7 cellular contexts compared by ENCODE assay signal in the genomic region with DNA sequence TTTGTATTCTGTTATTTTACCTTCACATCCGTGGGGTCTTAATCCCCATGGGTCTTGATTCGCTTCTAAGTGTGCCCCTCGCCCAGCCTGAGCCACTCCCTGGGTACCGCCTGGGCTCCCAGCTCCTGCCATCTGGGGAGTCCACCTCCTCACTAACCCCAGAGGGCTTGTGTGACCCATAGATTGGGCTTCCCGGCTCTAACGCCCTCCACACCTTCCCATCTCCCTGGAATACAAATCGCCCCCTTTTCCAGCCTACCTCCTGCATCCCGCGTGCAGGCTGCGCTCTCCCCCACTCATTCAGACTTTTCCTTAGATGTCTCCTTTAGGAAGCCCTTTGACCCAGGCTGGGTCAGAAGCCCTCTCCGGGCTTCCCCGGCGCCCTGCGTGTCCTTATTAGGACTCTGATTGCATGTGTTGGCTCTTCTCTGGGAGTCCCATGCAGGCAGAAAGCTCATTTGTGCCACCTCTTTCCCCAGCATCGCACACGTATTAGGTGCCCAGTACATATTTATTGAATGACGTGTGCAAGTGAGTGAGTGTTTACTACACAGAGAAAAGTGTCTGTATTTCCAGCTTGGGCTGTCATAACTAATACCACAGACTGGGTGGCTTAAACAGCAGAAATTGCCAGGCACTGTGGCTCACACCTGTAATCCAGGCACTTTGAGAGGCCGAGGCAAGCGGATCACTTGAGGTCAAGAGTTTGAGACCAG. TPM values are rescaled to one million over a fixed set of nuclear protein-coding genes. Genes with fewer than 3 reads are reported as not detected.
DNase-seq lines count a peak whose midpoint lies in the region; ATAC-seq, FAIRE-seq and TF ChIP-seq lines count a peak whose summit lies in the region.

No MANE protein-coding gene starts in this region.

- BruUV-seq in HCT116 (replicated peaks; lab: Mats Ljungman, UMichigan) = no TSS peak

- DNase-seq in HCT116 (ENCODE audit: low read depth, low spot score) (no peak), SW480 (ENCODE audit: low spot score) (peak; percentile 76), foreskin keratinocyte (peak; percentile 75 to 88), cerebellum (ENCODE audit: low spot score) (no peak), GM12891 (ENCODE audit: insufficient read length, low spot score) (no peak)

- no peak for TF ChIP-seq CTCF in HCT116 (IDR thresholded peaks at IDR 0.05 in 2 of 3, conservative IDR thresholded peaks at IDR 0.05 in 1 of 3; ENCODE audit: borderline replicate concordance in 1 of 3, insufficient read depth in 1 of 3, low read depth in 2 of 3, low read length in 2 of 3)
- no peak for TF ChIP-seq CTCF in foreskin keratinocyte (conservative IDR thresholded peaks at IDR 0.05)

- intact Hi-C loops in HCT116 (cut with micrococcal nuclease) = loop anchor here (5.0 to 10.0 kb wide), 2 partner anchors 156 to 321 kb away; a partner anchor contains a TSS

- no peak; the same call in 1 of the 2 replicates for ATAC-seq in HCT116
- ATAC-seq in foreskin keratinocyte = peak; percentile 48
- no peak for ATAC-seq in HG03342 (IDR thresholded peaks at IDR 0.05; ENCODE audit: unreplicated experiment)

- H3K79me2 ChIP-seq in HCT116 (ENCODE audit: insufficient read depth, low read length) = peaks cover 41% of the 10 kb centered on the region

- peaks cover 0 to 2% of the 10 kb centered on the region in 2 experiments; a peak in 2 of 4 replicates for H3K36me3 ChIP-seq in HCT116 (ENCODE audit: control insufficient read depth in 1 of 2, insufficient read depth in 2 of 2, low read length in 2 of 2)
- H3K36me3 ChIP-seq in skeletal muscle tissue (ENCODE audit: control insufficient read depth in 3 of 3, insufficient read depth in 3 of 3, low read length in 3 of 3) = peaks cover 5 to 17% (median 6%) of the 10 kb centered on the region in 3 donors

- H3K9ac ChIP-seq in HCT116 (ENCODE audit: low read length) = peak overlapping the region; percentile 98
- H3K9ac ChIP-seq in skeletal muscle tissue (ENCODE audit: low read depth in 1 of 3, low read length in 3 of 3) = peak overlapping the region; percentile 91 to 96 (median 96)

- H3K4me3 ChIP-seq in HCT116 (replicated peaks in 1 of 2; ENCODE audit: low read depth in 1 of 2, low read length in 2 of 2) (peak overlapping the region; percentile 87 to 98), skeletal muscle tissue (ENCODE audit: low read length in 3 of 3) (peak overlapping the region; percentile 83 to 95 (median 92))

- no peak overlapping the region for H2AFZ ChIP-seq in HCT116 (ENCODE audit: low read depth, low read length, poor library complexity, severe bottlenecking)

- peak overlapping the region; percentile 97 for H3K4me2 ChIP-seq in HCT116 (ENCODE audit: low read length)

- no peaks in the 10 kb centered on the region for H3K9me2 ChIP-seq in HCT116 (ENCODE audit: insufficient read depth)

- H3K27me3 ChIP-seq in HCT116 (ENCODE audit: insufficient read depth, low read length) = no peaks in the 10 kb centered on the region
- H3K27me3 ChIP-seq in foreskin keratinocyte = no peaks in the 10 kb centered on the region
- peaks cover 0 to 5% (median 0%) of the 10 kb centered on the region in 3 donors for H3K27me3 ChIP-seq in skeletal muscle tissue (ENCODE audit: control insufficient read depth in 3 of 3, insufficient read depth in 3 of 3, low read length in 3 of 3)

- RAD21 ChIA-PET in HCT116 (lab: Charles Lee; ENCODE audit: low non-redundant PET in 1 of 2, low total read pairs in 2 of 2, uncharacterized antibody in 2 of 2, unreplicated experiment in 2 of 2) = interaction anchor here (1.0 to 2.5 kb wide), 7 partner anchors 63 to 103 kb away, joined by 3 to 20 read pairs (median 11); a partner anchor contains a TSS

- no peaks in the 10 kb centered on the region for H4K20me1 ChIP-seq in HCT116 (ENCODE audit: insufficient read depth)

- CTCF ChIA-PET in HCT116 (lab: Charles Lee) = interaction anchor here (0.6 to 6.7 kb wide), 7 partner anchors 14 to 138 kb away, joined by 3 to 127 read pairs (median 10); a partner anchor contains a TSS

- POLR2A ChIA-PET in HCT116 (lab: Charles Lee) = interaction anchor here (0.5 to 4.7 kb wide), 7 partner anchors 14 to 74 kb away, joined by 3 to 61 read pairs (median 7); a partner anchor contains a TSS

- H3K9me3 ChIP-seq in HCT116 (ENCODE audit: control insufficient read depth in 1 of 2, insufficient read depth in 1 of 2, low read depth in 1 of 2, low read length in 2 of 2) (no peaks in the 10 kb centered on the region), skeletal muscle tissue (ENCODE audit: control insufficient read depth in 3 of 3, low read length in 3 of 3) (no peaks in the 10 kb centered on the region)

- no peak for FAIRE-seq in GM12891 (lab: Jason Lieb, UNC)

- peaks cover 15 to 27% of the 10 kb centered on the region in 2 experiments for H3K4me1 ChIP-seq in HCT116 (ENCODE audit: control insufficient read depth in 1 of 2, insufficient read depth in 2 of 2, low read length in 2 of 2)
- peaks cover 3% of the 10 kb centered on the region for H3K4me1 ChIP-seq in foreskin keratinocyte
- H3K4me1 ChIP-seq in skeletal muscle tissue (ENCODE audit: control insufficient read depth in 3 of 3, insufficient read depth in 3 of 3, low read length in 3 of 3) = peaks cover 18 to 21% (median 21%) of the 10 kb centered on the region in 3 donors

- H3K27ac ChIP-seq in HCT116 (ENCODE audit: low read depth, low read length) (peak overlapping the region; percentile 86), foreskin keratinocyte (peak overlapping the region; percentile 91), skeletal muscle tissue (ENCODE audit: low read depth, low read length) (peak overlapping the region; percentile 84)

- no peak for TF ChIP-seq RAD21 in HCT116 (IDR thresholded peaks at IDR 0.05; ENCODE audit: low read depth)

- TF ChIP-seq POLR2A in HCT116 (IDR thresholded peaks at IDR 0.05; ENCODE audit: borderline replicate concordance, extremely low read depth, insufficient read depth, insufficient read length) (no peak), GM12891 (IDR thresholded peaks at IDR 0.05; ENCODE audit: low read depth, low read length) (no peak)

TF ChIP-seq in HCT116, 20 proteins besides CTCF, POLR2A, EP300 and RAD21:
- TF ChIP-seq FOSL1 (IDR thresholded peaks at IDR 0.05; ENCODE audit: low read depth) (peak; percentile 33; the same call in 1 of the 2 replicates), CEBPB (IDR thresholded peaks at IDR 0.05; ENCODE audit: low read depth) (no peak), EZH2phosphoT487 (IDR thresholded peaks at IDR 0.05; ENCODE audit: borderline replicate concordance) (no peak), EGR1 (IDR thresholded peaks at IDR 0.05; ENCODE audit: low read depth) (no peak)

TF ChIP-seq in GM12891, 5 proteins besides CTCF, POLR2A, EP300 and RAD21:
- no peak for TF ChIP-seq PAX5 (IDR thresholded peaks at IDR 0.05; ENCODE audit: insufficient read depth, low read length, severe bottlenecking)
- TF ChIP-seq POU2F2 (IDR thresholded peaks at IDR 0.05; ENCODE audit: low read depth, low read length) = no peak
- TF ChIP-seq POLR2AphosphoS5 (IDR thresholded peaks at IDR 0.05; ENCODE audit: low read depth, low read length) = no peak
- TF ChIP-seq TAF1 (IDR thresholded peaks at IDR 0.05; ENCODE audit: low read depth, low read length) = no peak
- no peak for TF ChIP-seq SPI1 (IDR thresholded peaks at IDR 0.05; ENCODE audit: low read depth, low read length)

RNA-seq across cellular contexts. Expression of a gene that starts 0.8 kb away (rescaled TPM):
- total RNA-seq in HCT116 (2021; ENCODE audit: unreplicated experiment) (177 TPM), foreskin keratinocyte (45.7 and 77.6 TPM in 2 replicates), skeletal muscle tissue (15.7 TPM), cerebellum (12.2 TPM)
- polyA plus RNA-seq in HCT116 (2012) = 194 and 214 TPM in 2 replicates
- 199 and 218 TPM in 2 replicates for polyA plus RNA-seq in foreskin keratinocyte
- 79.4 TPM for polyA plus RNA-seq in GM12891 (2012; ENCODE audit: low read depth, missing spikeins)

RNA-seq across cellular contexts. Expression of a gene that starts 33.3 kb away (rescaled TPM):
- total RNA-seq in HCT116 (2021; ENCODE audit: unreplicated experiment) = 0.61 TPM
- polyA plus RNA-seq in HCT116 (2012) = 0.46 and 0.68 TPM in 2 replicates
- total RNA-seq in foreskin keratinocyte = not detected in 2 replicates
- polyA plus RNA-seq in foreskin keratinocyte = 0.02 and 0.03 TPM in 2 replicates
- total RNA-seq in skeletal muscle tissue = 0.52 TPM
- 10.9 TPM for total RNA-seq in cerebellum
- polyA plus RNA-seq in GM12891 (2012; ENCODE audit: low read depth, missing spikeins) = 2.6 TPM

Comparison
In these comparisons a context has a peak if more than half of its experiments do, and no peak if none do; other contexts are left out.
1. DNase-seq: peak in SW480 (single experiment) and foreskin keratinocyte (2 of 2); none in HCT116 (single experiment), cerebellum (single experiment) and GM12891 (single experiment).
2. Peak in every context shown above with its lines, with median percentiles within 50 percentile points of each other: H3K27ac ChIP-seq.